In the genomic region with DNA sequence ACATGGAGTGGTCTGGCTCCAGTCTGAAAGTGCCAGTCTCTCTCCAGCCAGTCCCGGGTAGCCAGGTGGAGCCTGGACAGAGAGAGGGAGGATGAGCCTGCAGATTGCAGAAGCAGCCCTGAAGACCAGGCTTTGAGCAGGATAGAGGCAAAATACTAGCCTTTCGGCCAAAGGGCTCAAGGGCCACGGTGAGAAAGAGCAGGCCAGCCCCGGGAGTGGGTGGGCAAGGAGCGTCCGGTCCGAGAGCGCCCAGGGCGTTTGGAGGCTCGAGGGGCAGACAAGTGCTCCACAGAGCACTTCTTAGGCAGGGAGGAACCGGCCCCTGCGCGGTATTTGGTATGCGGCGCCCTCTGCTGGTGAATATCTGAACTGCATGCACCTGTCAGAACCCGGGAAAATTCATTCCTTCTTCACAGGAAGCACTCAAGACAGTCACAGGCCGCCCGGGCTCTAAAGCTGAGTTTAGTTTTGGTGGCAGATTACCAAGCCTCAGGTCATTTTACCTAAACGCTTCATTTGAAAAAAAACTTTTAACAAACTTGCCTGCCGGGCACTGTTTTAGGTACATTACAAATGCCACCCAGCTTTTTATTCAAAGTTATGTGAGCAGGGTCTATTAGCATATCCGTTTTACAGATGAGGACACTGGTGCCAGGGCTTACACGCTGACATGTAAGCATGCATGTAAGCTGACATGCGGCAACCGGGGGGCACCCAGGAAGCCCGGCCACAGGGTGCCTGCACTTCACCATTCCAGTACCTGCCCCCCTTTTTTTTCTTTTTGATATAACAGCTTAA, we compare ENCODE assay signal across 8 cellular contexts. TPM values are rescaled to one million over a fixed set of nuclear protein-coding genes. Genes with fewer than 3 reads are reported as not detected.
DNase-seq lines count a peak whose midpoint lies in the region; ATAC-seq, FAIRE-seq and TF ChIP-seq lines count a peak whose summit lies in the region.

No MANE protein-coding gene starts in this region.

- no peak overlapping the region for H3K4me3 ChIP-seq in GM12878

- no peaks in the 10 kb centered on the region for H3K79me2 ChIP-seq in GM12878 (ENCODE audit: control insufficient read depth, insufficient read depth, low read length)

- H3K27me3 ChIP-seq in GM12878 (replicated peaks in 1 of 2; ENCODE audit: control insufficient read depth in 2 of 2, insufficient read depth in 2 of 2, low read length in 1 of 2) = no peaks in the 10 kb centered on the region

- no peak overlapping the region for H3K9ac ChIP-seq in GM12878 (ENCODE audit: control insufficient read depth, insufficient read depth, low read length)

- SMC1A ChIA-PET in GM12878 (lab: Charles Lee; ENCODE audit: uncharacterized antibody, unreplicated experiment) = interaction anchor here (0.7 to 1.8 kb wide), 8 partner anchors 111 to 338 kb away, joined by 3 to 8 read pairs (median 4); partner anchors contain the start of gene KCNK13

- BruUV-seq in GM12878 (replicated peaks; lab: Mats Ljungman, UMichigan) = no TSS peak

- POLR2A ChIA-PET in GM12878 (lab: Charles Lee) = no interaction called here

- no peaks in the 10 kb centered on the region for H3K36me3 ChIP-seq in GM12878 (ENCODE audit: control insufficient read depth in 2 of 2, insufficient read depth in 2 of 2, low read length in 1 of 2)

- ATAC-seq in GM12878 = peak; percentile 91
- no peak for ATAC-seq in GM19035 (IDR thresholded peaks at IDR 0.05; ENCODE audit: unreplicated experiment)

- RAD21 ChIA-PET in GM12878 (lab: Charles Lee; ENCODE audit: unreplicated experiment) = interaction anchor here (3.7 to 4.4 kb wide), 2 partner anchors 262 to 296 kb away, joined by 11 to 24 read pairs; no protein-coding TSS in a partner anchor

- H3K4me1 ChIP-seq in GM12878 (ENCODE audit: control insufficient read depth, insufficient read depth, low read length) = no peaks in the 10 kb centered on the region

- peak; percentile 83 to 96 (median 89) for TF ChIP-seq CTCF in GM12878 (IDR thresholded peaks at IDR 0.05 in 2 of 3, conservative IDR thresholded peaks at IDR 0.05 in 1 of 3; ENCODE audit: control insufficient read depth in 2 of 3, extremely low read depth in 1 of 3, insufficient read depth in 1 of 3, low read depth in 3 of 3, low read length in 3 of 3)

- 10% methylated on average over 25 of the region's 25 CpGs for WGBS in GM12878 (ENCODE audit: insufficient coverage, insufficient replicate concordance, low lambda C conversion rate, missing lambda C conversion rate)

- DNase-seq in DMS53 treated with DMSO at 0.1 percent for 48 hours (lab: John Stamatoyannopoulos, UW; ENCODE audit: unreplicated experiment) (peak; percentile 45), HCEC 1CT (peak; percentile 23), NCI-H2029 treated with DMSO at 0.1 percent for 48 hours (lab: John Stamatoyannopoulos, UW) (peak; percentile 17), T-helper 9 cell (peak; percentile 56), GM12878 (ENCODE audit: low read depth, low spot score) (no peak), iPS-NIHi11 (ENCODE audit: low spot score) (peak; percentile 91)
- peak; percentile 30 to 61 for DNase-seq in stimulated activated CD4-positive, alpha-beta T cell treated with anti-CD3 and anti-CD28 coated beads, Interleukin-15, amount 100 ng/mL, for 48 hours (ENCODE audit: low read depth in 2 of 2)

- in situ Hi-C loops in GM12878 (cut with MboI) = loop anchor here (10.0 kb wide), 1 partner anchor 261 kb away; no protein-coding TSS in a partner anchor

- no peaks in the 10 kb centered on the region for H4K20me1 ChIP-seq in GM12878 (ENCODE audit: control insufficient read depth, insufficient read depth)

- no peak for FAIRE-seq in GM12878 (lab: Jason Lieb, UNC)

- H3K27ac ChIP-seq in GM12878 (ENCODE audit: control insufficient read depth, insufficient read depth) = no peak overlapping the region

- TF ChIP-seq POLR2A in GM12878 (IDR thresholded peaks at IDR 0.05; ENCODE audit: low read depth, low read length) = no peak

- intact Hi-C loops in GM12878 (cut with micrococcal nuclease; ENCODE audit: unreplicated experiment) = loop anchor here (1.0 to 5.0 kb wide), 3 partner anchors 262 to 1208 kb away; no protein-coding TSS in a partner anchor

- no peak overlapping the region for H3K4me2 ChIP-seq in GM12878 (ENCODE audit: control insufficient read depth, insufficient read depth)

- peak; percentile 78 for TF ChIP-seq RAD21 in GM12878 (IDR thresholded peaks at IDR 0.05; ENCODE audit: insufficient read depth, low read depth, low read length)

- no peak for TF ChIP-seq EP300 in GM12878 (IDR thresholded peaks at IDR 0.05; ENCODE audit: borderline replicate concordance in 1 of 2, control insufficient read depth in 1 of 2, low read depth in 2 of 2, low read length in 2 of 2)

- peak overlapping the region; percentile 31; the same call in 1 of the 2 replicates for H2AFZ ChIP-seq in GM12878 (ENCODE audit: control insufficient read depth, low read depth, low read length)

- peaks cover 10% of the 10 kb centered on the region; the same call in 2 of the 3 replicates for H3K9me3 ChIP-seq in GM12878 (replicated peaks; ENCODE audit: control insufficient read depth, insufficient read depth, low read length)

- CTCF ChIA-PET in GM12878 (lab: Yijun Ruan, JAX) = interaction anchor here (0.8 to 5.5 kb wide), 16 partner anchors 13 to 462 kb away, joined by 3 to 62 read pairs (median 4); partner anchors contain the start of genes PSMC1 and TDP1

TF ChIP-seq in GM12878, 131 proteins besides CTCF, POLR2A, EP300 and RAD21 (continues in another document):
- TF ChIP-seq NFYA (IDR thresholded peaks at IDR 0.05; ENCODE audit: borderline replicate concordance, low read depth, low read length) (no peak), YBX1 (IDR thresholded peaks at IDR 0.05) (no peak), CHD4 (IDR thresholded peaks at IDR 0.05) (no peak), RB1 (IDR thresholded peaks at IDR 0.05; ENCODE audit: borderline replicate concordance) (0 out of 2 replicates have a peak, but pooled peaks have one; percentile 40), BHLHE40 (IDR thresholded peaks at IDR 0.05; ENCODE audit: borderline replicate concordance in 1 of 2, low read depth in 2 of 2, low read length in 1 of 2) (no peak), JUND (IDR thresholded peaks at IDR 0.05; ENCODE audit: low read depth, low read length) (no peak), YY1 (IDR thresholded peaks at IDR 0.05; ENCODE audit: low read depth, low read length) (peak; percentile 50; the same call in 1 of the 2 replicates), BCL11A (IDR thresholded peaks at IDR 0.05; ENCODE audit: low read depth, low read length) (no peak), BACH1 (IDR thresholded peaks at IDR 0.05; ENCODE audit: borderline replicate concordance) (no peak), SPI1 (IDR thresholded peaks at IDR 0.05; ENCODE audit: borderline replicate concordance, insufficient read depth, low read depth, low read length) (peak; percentile 40; the same call in 1 of the 2 replicates), LARP7 (IDR thresholded peaks at IDR 0.05) (no peak), SUZ12 (IDR thresholded peaks at IDR 0.05; ENCODE audit: unreplicated experiment) (no peak), STAT3 (IDR thresholded peaks at IDR 0.05; ENCODE audit: low read depth, low read length) (no peak), ESRRA (IDR thresholded peaks at IDR 0.05; ENCODE audit: low read length) (no peak), NR2C1 (IDR thresholded peaks at IDR 0.05) (no peak), RAD51 (IDR thresholded peaks at IDR 0.05) (no peak), CREB1 (IDR thresholded peaks at IDR 0.05; ENCODE audit: low read depth) (no peak), POU2F2 (IDR thresholded peaks at IDR 0.05; ENCODE audit: borderline replicate concordance, low read depth, low read length) (peak; percentile 18; the same call in 1 of the 3 replicates), HCFC1 (IDR thresholded peaks at IDR 0.05; ENCODE audit: low read length) (no peak)
- TF ChIP-seq, protein P1, sequence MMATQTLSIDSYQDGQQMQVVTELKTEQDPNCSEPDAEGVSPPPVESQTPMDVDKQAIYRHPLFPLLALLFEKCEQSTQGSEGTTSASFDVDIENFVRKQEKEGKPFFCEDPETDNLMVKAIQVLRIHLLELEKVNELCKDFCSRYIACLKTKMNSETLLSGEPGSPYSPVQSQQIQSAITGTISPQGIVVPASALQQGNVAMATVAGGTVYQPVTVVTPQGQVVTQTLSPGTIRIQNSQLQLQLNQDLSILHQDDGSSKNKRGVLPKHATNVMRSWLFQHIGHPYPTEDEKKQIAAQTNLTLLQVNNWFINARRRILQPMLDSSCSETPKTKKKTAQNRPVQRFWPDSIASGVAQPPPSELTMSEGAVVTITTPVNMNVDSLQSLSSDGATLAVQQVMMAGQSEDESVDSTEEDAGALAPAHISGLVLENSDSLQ (IDR thresholded peaks at IDR 0.05) = no peak
- TF ChIP-seq, protein P2, sequence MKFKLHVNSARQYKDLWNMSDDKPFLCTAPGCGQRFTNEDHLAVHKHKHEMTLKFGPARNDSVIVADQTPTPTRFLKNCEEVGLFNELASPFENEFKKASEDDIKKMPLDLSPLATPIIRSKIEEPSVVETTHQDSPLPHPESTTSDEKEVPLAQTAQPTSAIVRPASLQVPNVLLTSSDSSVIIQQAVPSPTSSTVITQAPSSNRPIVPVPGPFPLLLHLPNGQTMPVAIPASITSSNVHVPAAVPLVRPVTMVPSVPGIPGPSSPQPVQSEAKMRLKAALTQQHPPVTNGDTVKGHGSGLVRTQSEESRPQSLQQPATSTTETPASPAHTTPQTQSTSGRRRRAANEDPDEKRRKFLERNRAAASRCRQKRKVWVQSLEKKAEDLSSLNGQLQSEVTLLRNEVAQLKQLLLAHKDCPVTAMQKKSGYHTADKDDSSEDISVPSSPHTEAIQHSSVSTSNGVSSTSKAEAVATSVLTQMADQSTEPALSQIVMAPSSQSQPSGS (IDR thresholded peaks at IDR 0.05; ENCODE audit: low read length) = no peak

RNA-seq across cellular contexts. Expression of gene PSMC1, which starts 21.0 kb away (rescaled TPM):
- total RNA-seq in GM12878 (2013; cell fraction: nucleolus; rRNA removed) = 34.5 and 36.4 TPM in 2 replicates
- total RNA-seq in GM12878 (2014; rRNA removed) (112 and 129 TPM in 2 replicates), GM12878 (2014; rRNA removed; fragmentation: Illumina TruSeq; extraction: Trizol) (260 and 277 TPM in 2 replicates), GM12878 (2021) (91.5 and 97.4 TPM in 2 replicates)
- polyA plus RNA-seq in GM12878 (2011; ENCODE audit: low read depth) = 70.6 TPM
- polyA plus RNA-seq in GM12878 (2011; rRNA removed) (160 and 232 TPM in 2 replicates), GM12878 (2014; fragmentation: Illumina TruSeq; extraction: Trizol) (286 and 401 TPM in 2 replicates), GM12878 (2014; fragmentation: Nextera tagmentation; extraction: Ambion mirVana) (100 to 1,000 TPM; 194 to 255 TPM), GM12878 (2014; rRNA removed) (114 and 135 TPM in 2 replicates), GM12878 (2016; fragmentation: Nextera tagmentation; extraction: Ambion mirVana) (100 to 1,000 TPM; 224 to 226 TPM)
- 59.7 and 67.4 TPM in 2 replicates for polyA plus RNA-seq in GM12878 (2011; cell fraction: cytosol; rRNA removed)
- 58.3 and 62.8 TPM in 2 replicates for polyA plus RNA-seq in GM12878 (2011; cell fraction: nucleus; rRNA removed)
- polyA plus RNA-seq in GM12878 (2012) = 64.2 and 108 TPM in 2 replicates
- 48.7 and 62.2 TPM in 2 replicates for polyA minus RNA-seq in GM12878 (2011; rRNA and poly(A)+ RNA removed)
- 24.9 and 25.0 TPM in 2 replicates for polyA minus RNA-seq in GM12878 (2011; cell fraction: cytosol; rRNA and poly(A)+ RNA removed)
- polyA minus RNA-seq in GM12878 (2011; cell fraction: nucleus; rRNA and poly(A)+ RNA removed) = 9.9 and 18.2 TPM in 2 replicates
